35 cellular contexts compared by ENCODE assay signal in the genomic region with DNA sequence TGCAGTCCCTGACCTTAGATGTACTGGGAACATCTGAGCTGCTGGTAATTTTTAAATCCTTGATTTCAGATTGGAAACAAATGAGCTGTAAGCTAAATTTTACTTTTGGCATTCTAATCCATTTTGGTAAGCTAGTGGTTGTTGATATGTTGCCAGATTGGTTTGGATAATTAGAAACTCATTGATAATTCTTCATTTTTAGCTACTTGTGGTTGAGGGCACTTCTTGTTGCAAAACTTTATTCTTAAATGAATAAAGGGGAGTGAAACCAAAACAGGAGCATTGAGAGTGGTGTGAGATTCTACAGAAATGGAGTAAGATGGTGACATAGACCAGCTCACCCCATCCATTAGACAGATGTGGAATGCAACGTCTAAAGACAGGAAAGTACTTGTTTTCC.
"Had no signal": no experiment of that assay in that cellular context is flagged by ENCODE, and none has a peak within 500 bp of the region (broad histone marks: within the 10 kb centered on the region; RNA-seq: fewer than 3 reads in every experiment).

No MANE protein-coding gene starts in this region.

- H3K27me3 Mint-ChIP-seq: brain had no signal

- H3K4me1 Mint-ChIP-seq: activated CD4-positive, alpha-beta T cell treated with anti-CD3 and anti-CD28 coated beads for 36 hours; activated CD4-positive, alpha-beta T cell treated with anti-CD3 and anti-CD28 coated beads, Interleukin-2, amount 10 ng/mL, durations not matched to agents 7 days and 5 days; activated naive CD4-positive, alpha-beta T cell treated with anti-CD3 and anti-CD28 coated beads, Interleukin-2, amount 10 ng/mL, durations not matched to agents 7 days and 5 days; activated naive CD4-positive, alpha-beta T cell treated with anti-CD3 and anti-CD28 coated beads, Interleukin-2, amount 50 U/mL, for 24 hours; activated naive CD8-positive, alpha-beta T cell treated with anti-CD3 and anti-CD28 coated beads, Interleukin-2, amount 10 ng/mL, durations not matched to agents 7 days and 5 days; activated naive CD8-positive, alpha-beta T cell treated with anti-CD3 and anti-CD28 coated beads, Interleukin-2, amount 50 U/mL, for 24 hours had no signal

- H3K27ac ChIP-seq: ascending aorta, cardiac muscle cell, WERI-Rb-1 had no signal

- H3K36me3 Mint-ChIP-seq: activated CD8-positive, alpha-beta memory T cell treated with anti-CD3 and anti-CD28 coated beads, Interleukin-2, amount 10 ng/mL, durations not matched to agents 7 days and 5 days; activated naive CD4-positive, alpha-beta T cell treated with anti-CD3 and anti-CD28 coated beads, Interleukin-2, amount 10 ng/mL, durations not matched to agents 7 days and 5 days; activated naive CD4-positive, alpha-beta T cell treated with anti-CD3 and anti-CD28 coated beads, Interleukin-2, amount 50 U/mL, for 24 hours; activated naive CD8-positive, alpha-beta T cell; activated naive CD8-positive, alpha-beta T cell treated with anti-CD3 and anti-CD28 coated beads, Interleukin-2, amount 10 ng/mL, durations not matched to agents 7 days and 5 days had no signal

- H3K36me3 ChIP-seq: cardiac muscle cell had no signal

- H3K27me3 ChIP-seq: ascending aorta, cardiac muscle cell had no signal

- DNase-seq: activated CD4-positive, alpha-beta memory T cell treated with anti-CD3 and anti-CD28 coated beads, Interleukin-2, amount 10 ng/mL, durations not matched to agents 7 days and 5 days; activated CD4-positive, alpha-beta T cell treated with anti-CD3 and anti-CD28 coated beads for 1 hour; activated CD4-positive, alpha-beta T cell treated with anti-CD3 and anti-CD28 coated beads for 36 hours; activated CD4-positive, alpha-beta T cell treated with anti-CD3 and anti-CD28 coated beads for 48 hours; activated CD4-positive, alpha-beta T cell treated with anti-CD3 and anti-CD28 coated beads, Interleukin-2, amount 10 ng/mL, durations not matched to agents 7 days and 5 days; activated CD4-positive, alpha-beta T cell treated with anti-CD3 and anti-CD28 coated beads, Interleukin-2, amount 50 U/mL, for 48 hours; activated CD4-positive, CD25-positive, alpha-beta regulatory T cell; activated CD8-positive, alpha-beta memory T cell treated with anti-CD3 and anti-CD28 coated beads for 24 hours; activated CD8-positive, alpha-beta memory T cell treated with anti-CD3 and anti-CD28 coated beads, Interleukin-2, amount 10 ng/mL, durations not matched to agents 7 days and 5 days; activated CD8-positive, alpha-beta memory T cell treated with anti-CD3 and anti-CD28 coated beads, Interleukin-2, amount 50 U/mL, for 48 hours; activated CD8-positive, alpha-beta T cell treated with anti-CD3 and anti-CD28 coated beads, Interleukin-2, amount 10 ng/mL, durations not matched to agents 7 days and 5 days; activated effector memory CD4-positive, alpha-beta T cell treated with Interleukin-2 at 50 U/mL for 16 hours; activated gamma-delta T cell; activated naive CD4-positive, alpha-beta T cell treated with anti-CD3 and anti-CD28 coated beads, Interleukin-2, amount 10 ng/mL, durations not matched to agents 7 days and 5 days; activated naive CD4-positive, alpha-beta T cell treated with Interleukin-2 at 50 U/mL for 16 hours; activated naive CD8-positive, alpha-beta T cell treated with anti-CD3 and anti-CD28 coated beads, Interleukin-2, amount 10 ng/mL, durations not matched to agents 7 days and 5 days; activated naive CD8-positive, alpha-beta T cell treated with anti-CD3 and anti-CD28 coated beads, Interleukin-2, amount 50 U/mL, for 24 hours; activated T-cell treated with anti-CD3 and anti-CD28 coated beads, Interleukin-2, amount 50 U/mL, for 24 hours; activated T-cell treated with anti-CD3 and anti-CD28 coated beads, Interleukin-2, amount 50 U/mL, for 48 hours; amygdala; anterior cingulate cortex; central memory CD4-positive, alpha-beta T cell; T-helper 1 cell; T-helper 2 cell; T-helper 9 cell; WERI-Rb-1 had no signal

- H3K4me3 ChIP-seq: ascending aorta, cardiac muscle cell had no signal

- H3K9me3 Mint-ChIP-seq: activated CD4-positive, alpha-beta memory T cell treated with anti-CD3 and anti-CD28 coated beads, Interleukin-2, amount 10 ng/mL, durations not matched to agents 7 days and 5 days; activated CD4-positive, alpha-beta T cell treated with anti-CD3 and anti-CD28 coated beads, Interleukin-2, amount 10 ng/mL, durations not matched to agents 7 days and 5 days; activated naive CD4-positive, alpha-beta T cell treated with anti-CD3 and anti-CD28 coated beads, Interleukin-2, amount 10 ng/mL, durations not matched to agents 7 days and 5 days; activated naive CD4-positive, alpha-beta T cell treated with anti-CD3 and anti-CD28 coated beads, Interleukin-2, amount 50 U/mL, for 24 hours; activated naive CD8-positive, alpha-beta T cell treated with anti-CD3 and anti-CD28 coated beads, Interleukin-2, amount 10 ng/mL, durations not matched to agents 7 days and 5 days; activated naive CD8-positive, alpha-beta T cell treated with anti-CD3 and anti-CD28 coated beads, Interleukin-2, amount 50 U/mL, for 24 hours; activated T-cell treated with anti-CD3 and anti-CD28 coated beads, Interleukin-2, amount 50 U/mL, for 24 hours; activated T-helper 2 cell treated with anti-CD3 and anti-CD28 coated beads, Interferon-gamma antibody, Interleukin-2, Interleukin-4, amounts not matched to agents 10 μg/mL and 5 μg/mL and 100 μg/mL, durations not matched to agents 14 hours and 24 hours and 36 hours; brain; T-helper 1 cell treated with Interleukin-12 subunit alpha and Interleukin-12 subunit beta and Interleukin-4 antibody, amounts not matched to agents 30 μg/mL and 1 μg/mL, for 36 hours; T-helper 2 cell treated with Interferon-gamma antibody and Interleukin-4, amounts not matched to agents 5 μg/mL and 100 μg/mL, for 36 hours; WTC11 had no signal

- H3K4me1 ChIP-seq: ascending aorta had no signal

- H3K27ac Mint-ChIP-seq: activated CD4-positive, alpha-beta memory T cell treated with anti-CD3 and anti-CD28 coated beads, Interleukin-2, amount 10 ng/mL, durations not matched to agents 7 days and 5 days; activated CD4-positive, alpha-beta T cell treated with anti-CD3 and anti-CD28 coated beads for 36 hours; activated CD4-positive, alpha-beta T cell treated with anti-CD3 and anti-CD28 coated beads, Interleukin-2, amount 10 ng/mL, durations not matched to agents 7 days and 5 days; activated CD8-positive, alpha-beta memory T cell treated with anti-CD3 and anti-CD28 coated beads, Interleukin-2, amount 10 ng/mL, durations not matched to agents 7 days and 5 days; activated CD8-positive, alpha-beta T cell treated with anti-CD3 and anti-CD28 coated beads, Interleukin-2, amount 10 ng/mL, durations not matched to agents 7 days and 5 days; activated naive CD4-positive, alpha-beta T cell treated with anti-CD3 and anti-CD28 coated beads, Interleukin-2, amount 10 ng/mL, durations not matched to agents 7 days and 5 days; activated naive CD4-positive, alpha-beta T cell treated with anti-CD3 and anti-CD28 coated beads, Interleukin-2, amount 50 U/mL, for 24 hours; activated naive CD8-positive, alpha-beta T cell; activated naive CD8-positive, alpha-beta T cell treated with anti-CD3 and anti-CD28 coated beads, Interleukin-2, amount 10 ng/mL, durations not matched to agents 7 days and 5 days; activated naive CD8-positive, alpha-beta T cell treated with anti-CD3 and anti-CD28 coated beads, Interleukin-2, amount 50 U/mL, for 24 hours; activated T-cell treated with anti-CD3 and anti-CD28 coated beads, Interleukin-2, amount 50 U/mL, for 24 hours; activated T-helper 2 cell treated with anti-CD3 and anti-CD28 coated beads, Interferon-gamma antibody, Interleukin-2, Interleukin-4, amounts not matched to agents 10 μg/mL and 5 μg/mL and 100 μg/mL, durations not matched to agents 14 hours and 24 hours and 36 hours; brain; T-helper 1 cell treated with Interleukin-12 subunit alpha and Interleukin-12 subunit beta and Interleukin-4 antibody, amounts not matched to agents 30 μg/mL and 1 μg/mL, for 36 hours; T-helper 2 cell treated with Interferon-gamma antibody and Interleukin-4, amounts not matched to agents 5 μg/mL and 100 μg/mL, for 36 hours; WTC11 had no signal

- H3K9me3 ChIP-seq: ascending aorta had no signal

- H3K4me3 Mint-ChIP-seq: activated CD4-positive, alpha-beta memory T cell treated with anti-CD3 and anti-CD28 coated beads, Interleukin-2, amount 10 ng/mL, durations not matched to agents 7 days and 5 days; activated CD4-positive, alpha-beta T cell treated with anti-CD3 and anti-CD28 coated beads for 36 hours; activated CD4-positive, alpha-beta T cell treated with anti-CD3 and anti-CD28 coated beads, Interleukin-2, amount 10 ng/mL, durations not matched to agents 7 days and 5 days; activated CD8-positive, alpha-beta memory T cell treated with anti-CD3 and anti-CD28 coated beads, Interleukin-2, amount 10 ng/mL, durations not matched to agents 7 days and 5 days; activated CD8-positive, alpha-beta T cell treated with anti-CD3 and anti-CD28 coated beads, Interleukin-2, amount 10 ng/mL, durations not matched to agents 7 days and 5 days; activated naive CD4-positive, alpha-beta T cell treated with anti-CD3 and anti-CD28 coated beads, Interleukin-2, amount 10 ng/mL, durations not matched to agents 7 days and 5 days; activated naive CD4-positive, alpha-beta T cell treated with anti-CD3 and anti-CD28 coated beads, Interleukin-2, amount 50 U/mL, for 24 hours; activated naive CD8-positive, alpha-beta T cell; activated naive CD8-positive, alpha-beta T cell treated with anti-CD3 and anti-CD28 coated beads, Interleukin-2, amount 10 ng/mL, durations not matched to agents 7 days and 5 days; activated naive CD8-positive, alpha-beta T cell treated with anti-CD3 and anti-CD28 coated beads, Interleukin-2, amount 50 U/mL, for 24 hours; activated T-cell treated with anti-CD3 and anti-CD28 coated beads, Interleukin-2, amount 50 U/mL, for 24 hours; brain; T-helper 1 cell treated with Interleukin-12 subunit alpha and Interleukin-12 subunit beta and Interleukin-4 antibody, amounts not matched to agents 30 μg/mL and 1 μg/mL, for 36 hours; T-helper 2 cell treated with Interferon-gamma antibody and Interleukin-4, amounts not matched to agents 5 μg/mL and 100 μg/mL, for 36 hours; WTC11 had no signal
